Comparison of ENCODE assay signal across 39 cellular contexts in the genomic region with DNA sequence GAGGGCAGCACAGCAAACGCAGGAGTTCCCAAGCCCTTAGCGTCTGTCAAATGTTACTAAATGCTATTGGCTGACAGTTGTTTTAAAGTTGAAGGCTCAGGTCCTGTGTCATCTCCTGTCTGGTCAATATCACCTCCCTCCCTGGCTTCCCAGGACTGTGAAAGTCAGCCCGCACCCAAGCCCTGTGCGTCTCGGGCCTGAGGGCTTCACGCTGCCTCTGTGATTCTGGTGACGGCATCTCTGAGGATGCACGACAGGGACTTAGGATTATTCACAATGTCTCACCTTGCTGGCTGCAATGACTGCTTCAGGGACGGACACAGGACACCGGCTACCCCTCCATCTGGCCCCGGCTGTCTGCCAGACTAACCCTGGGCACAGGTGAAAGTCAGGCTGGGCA.
"Had no signal": no experiment of that assay in that cellular context is flagged by ENCODE, and none has a peak within 500 bp of the region (broad histone marks: within the 10 kb centered on the region; RNA-seq: fewer than 3 reads in every experiment).

No MANE protein-coding gene starts in this region.

- H3K27ac ChIP-seq: adrenal gland, ascending aorta, body of pancreas, brain microvascular endothelial cell, breast epithelium, cardiac muscle cell had no signal

- H3K27ac Mint-ChIP-seq: activated naive CD4-positive, alpha-beta T cell treated with anti-CD3 and anti-CD28 coated beads for 36 hours; activated naive CD4-positive, alpha-beta T cell treated with anti-CD3 and anti-CD28 coated beads, Interleukin-2, amount 10 ng/mL, durations not matched to agents 7 days and 5 days; activated naive CD4-positive, alpha-beta T cell treated with anti-CD3 and anti-CD28 coated beads, Interleukin-2, amount 50 U/mL, for 24 hours; activated naive CD4-positive, alpha-beta T cell treated with anti-CD3 and anti-CD28 coated beads, Interleukin-2, amount 50 U/mL, for 72 hours; activated naive CD8-positive, alpha-beta T cell; activated naive CD8-positive, alpha-beta T cell treated with anti-CD3 and anti-CD28 coated beads for 36 hours; activated naive CD8-positive, alpha-beta T cell treated with anti-CD3 and anti-CD28 coated beads, Interleukin-2, amount 10 ng/mL, durations not matched to agents 7 days and 5 days; activated naive CD8-positive, alpha-beta T cell treated with anti-CD3 and anti-CD28 coated beads, Interleukin-2, amount 50 U/mL, for 24 hours; activated T-cell treated with anti-CD3 and anti-CD28 coated beads, Interleukin-2, amount 50 U/mL, for 24 hours; activated T-cell treated with anti-CD3 and anti-CD28 coated beads, Interleukin-2, amount 50 U/mL, for 72 hours; activated T-helper 1 cell treated with anti-CD3 and anti-CD28 coated beads, Interleukin-12 subunit alpha, Interleukin-12 subunit beta, Interleukin-2, Interleukin-4 antibody, amounts not matched to agents 30 ng/mL and 10 ng/mL and 1 ng/mL, durations not matched to agents 14 hours and 24 hours and 36 hours; activated T-helper 17 cell treated with anti-CD3 and anti-CD28 coated beads, Interleukin-2, amount 50 U/mL, for 72 hours; activated T-helper 2 cell treated with anti-CD3 and anti-CD28 coated beads, Interferon-gamma antibody, Interleukin-2, Interleukin-4, amounts not matched to agents 10 μg/mL and 5 μg/mL and 100 μg/mL, durations not matched to agents 14 hours and 24 hours and 36 hours; brain had no signal

- H3K4me3 ChIP-seq: adrenal gland, ascending aorta, body of pancreas, breast epithelium, cardiac muscle cell had no signal

- H3K4me1 ChIP-seq: adrenal gland, ascending aorta, body of pancreas, breast epithelium had no signal

- H3K27me3 Mint-ChIP-seq: activated naive CD4-positive, alpha-beta T cell treated with anti-CD3 and anti-CD28 coated beads, Interleukin-2, amount 10 ng/mL, durations not matched to agents 7 days and 5 days; activated naive CD4-positive, alpha-beta T cell treated with anti-CD3 and anti-CD28 coated beads, Interleukin-2, amount 50 U/mL, for 24 hours; activated naive CD8-positive, alpha-beta T cell treated with anti-CD3 and anti-CD28 coated beads for 36 hours; activated naive CD8-positive, alpha-beta T cell treated with anti-CD3 and anti-CD28 coated beads, Interleukin-2, amount 10 ng/mL, durations not matched to agents 7 days and 5 days; central memory CD8-positive, alpha-beta T cell had no signal

- FAIRE-seq: astrocyte had no signal

- ATAC-seq: activated naive CD4-positive, alpha-beta T cell treated with anti-CD3 and anti-CD28 coated beads, Interleukin-2, amount 50 U/mL, for 72 hours; activated naive CD8-positive, alpha-beta T cell treated with anti-CD3 and anti-CD28 coated beads, Interleukin-2, amount 50 U/mL, for 24 hours; activated T-cell treated with anti-CD3 and anti-CD28 coated beads, Interleukin-2, amount 50 U/mL, for 4 hours; activated T-cell treated with anti-CD3 and anti-CD28 coated beads, Interleukin-2, amount 50 U/mL, for 72 hours; activated T-helper 17 cell treated with anti-CD3 and anti-CD28 coated beads, Interleukin-2, amount 50 U/mL, for 72 hours; body of pancreas had no signal

- H3K36me3 Mint-ChIP-seq: activated naive CD4-positive, alpha-beta T cell treated with anti-CD3 and anti-CD28 coated beads, Interleukin-2, amount 10 ng/mL, durations not matched to agents 7 days and 5 days; activated naive CD4-positive, alpha-beta T cell treated with anti-CD3 and anti-CD28 coated beads, Interleukin-2, amount 50 U/mL, for 24 hours; activated naive CD4-positive, alpha-beta T cell treated with anti-CD3 and anti-CD28 coated beads, Interleukin-2, amount 50 U/mL, for 72 hours; activated naive CD8-positive, alpha-beta T cell; activated naive CD8-positive, alpha-beta T cell treated with anti-CD3 and anti-CD28 coated beads for 36 hours; activated naive CD8-positive, alpha-beta T cell treated with anti-CD3 and anti-CD28 coated beads, Interleukin-2, amount 10 ng/mL, durations not matched to agents 7 days and 5 days; brain had no signal

- H3K9me3 Mint-ChIP-seq: activated naive CD4-positive, alpha-beta T cell treated with anti-CD3 and anti-CD28 coated beads for 36 hours; activated naive CD4-positive, alpha-beta T cell treated with anti-CD3 and anti-CD28 coated beads, Interleukin-2, amount 10 ng/mL, durations not matched to agents 7 days and 5 days; activated naive CD4-positive, alpha-beta T cell treated with anti-CD3 and anti-CD28 coated beads, Interleukin-2, amount 50 U/mL, for 24 hours; activated naive CD4-positive, alpha-beta T cell treated with anti-CD3 and anti-CD28 coated beads, Interleukin-2, amount 50 U/mL, for 72 hours; activated naive CD8-positive, alpha-beta T cell treated with anti-CD3 and anti-CD28 coated beads for 36 hours; activated naive CD8-positive, alpha-beta T cell treated with anti-CD3 and anti-CD28 coated beads, Interleukin-2, amount 10 ng/mL, durations not matched to agents 7 days and 5 days; activated naive CD8-positive, alpha-beta T cell treated with anti-CD3 and anti-CD28 coated beads, Interleukin-2, amount 50 U/mL, for 24 hours; activated T-cell treated with anti-CD3 and anti-CD28 coated beads, Interleukin-2, amount 50 U/mL, for 24 hours; activated T-cell treated with anti-CD3 and anti-CD28 coated beads, Interleukin-2, amount 50 U/mL, for 4 hours; activated T-cell treated with anti-CD3 and anti-CD28 coated beads, Interleukin-2, amount 50 U/mL, for 72 hours; activated T-helper 1 cell treated with anti-CD3 and anti-CD28 coated beads, Interleukin-12 subunit alpha, Interleukin-12 subunit beta, Interleukin-2, Interleukin-4 antibody, amounts not matched to agents 30 ng/mL and 10 ng/mL and 1 ng/mL, durations not matched to agents 14 hours and 24 hours and 36 hours; activated T-helper 17 cell treated with anti-CD3 and anti-CD28 coated beads, Interleukin-2, amount 50 U/mL, for 72 hours; activated T-helper 2 cell treated with anti-CD3 and anti-CD28 coated beads, Interferon-gamma antibody, Interleukin-2, Interleukin-4, amounts not matched to agents 10 μg/mL and 5 μg/mL and 100 μg/mL, durations not matched to agents 14 hours and 24 hours and 36 hours; brain; central memory CD8-positive, alpha-beta T cell had no signal

- DNase-seq: activated effector memory CD4-positive, alpha-beta T cell treated with anti-CD3 and anti-CD28 coated beads, Interleukin-2, amount 50 U/mL, for 16 hours; activated effector memory CD4-positive, alpha-beta T cell treated with Interleukin-2 at 50 U/mL for 16 hours; activated gamma-delta T cell; activated gamma-delta T cell treated with Interleukin-2 at 50 U/mL for 16 hours; activated naive CD4-positive, alpha-beta T cell; activated naive CD4-positive, alpha-beta T cell treated with anti-CD3 and anti-CD28 coated beads for 36 hours; activated naive CD4-positive, alpha-beta T cell treated with anti-CD3 and anti-CD28 coated beads, Interleukin-2, amount 10 ng/mL, durations not matched to agents 7 days and 5 days; activated naive CD4-positive, alpha-beta T cell treated with anti-CD3 and anti-CD28 coated beads, Interleukin-2, amount 50 U/mL, for 16 hours; activated naive CD4-positive, alpha-beta T cell treated with Interleukin-2 at 50 U/mL for 16 hours; activated naive CD8-positive, alpha-beta T cell treated with anti-CD3 and anti-CD28 coated beads for 36 hours; activated naive CD8-positive, alpha-beta T cell treated with anti-CD3 and anti-CD28 coated beads, Interleukin-2, amount 10 ng/mL, durations not matched to agents 7 days and 5 days; activated naive CD8-positive, alpha-beta T cell treated with anti-CD3 and anti-CD28 coated beads, Interleukin-2, amount 50 U/mL, for 24 hours; activated T-cell treated with anti-CD3 and anti-CD28 coated beads, Interleukin-2, amount 50 U/mL, for 1 hour; activated T-cell treated with anti-CD3 and anti-CD28 coated beads, Interleukin-2, amount 50 U/mL, for 24 hours; activated T-cell treated with anti-CD3 and anti-CD28 coated beads, Interleukin-2, amount 50 U/mL, for 4 hours; activated T-cell treated with anti-CD3 and anti-CD28 coated beads, Interleukin-2, amount 50 U/mL, for 48 hours; activated T-cell treated with anti-CD3 and anti-CD28 coated beads, Interleukin-2, amount 50 U/mL, for 72 hours; adrenal gland; amniotic stem cell; amygdala; anterior cingulate cortex; aorta; body of pancreas; brain microvascular endothelial cell; caudate nucleus; central memory CD4-positive, alpha-beta T cell; cerebellar nuclear complex had no signal

- H3K4me1 Mint-ChIP-seq: activated naive CD4-positive, alpha-beta T cell treated with anti-CD3 and anti-CD28 coated beads, Interleukin-2, amount 10 ng/mL, durations not matched to agents 7 days and 5 days; activated naive CD4-positive, alpha-beta T cell treated with anti-CD3 and anti-CD28 coated beads, Interleukin-2, amount 50 U/mL, for 24 hours; activated naive CD8-positive, alpha-beta T cell treated with anti-CD3 and anti-CD28 coated beads for 36 hours; activated naive CD8-positive, alpha-beta T cell treated with anti-CD3 and anti-CD28 coated beads, Interleukin-2, amount 10 ng/mL, durations not matched to agents 7 days and 5 days; activated naive CD8-positive, alpha-beta T cell treated with anti-CD3 and anti-CD28 coated beads, Interleukin-2, amount 50 U/mL, for 24 hours; activated T-helper 17 cell treated with anti-CD3 and anti-CD28 coated beads, Interleukin-2, amount 50 U/mL, for 72 hours; central memory CD8-positive, alpha-beta T cell had no signal

- H3K9me3 ChIP-seq: adrenal gland, ascending aorta, body of pancreas, breast epithelium had no signal

- H3K27me3 ChIP-seq: adrenal gland, ascending aorta, body of pancreas, brain microvascular endothelial cell, breast epithelium, cardiac muscle cell had no signal

- H3K36me3 ChIP-seq: adrenal gland, ascending aorta, brain microvascular endothelial cell, breast epithelium, cardiac muscle cell had no signal

- H3K4me3 Mint-ChIP-seq: activated naive CD4-positive, alpha-beta T cell treated with anti-CD3 and anti-CD28 coated beads for 36 hours; activated naive CD4-positive, alpha-beta T cell treated with anti-CD3 and anti-CD28 coated beads, Interleukin-2, amount 10 ng/mL, durations not matched to agents 7 days and 5 days; activated naive CD4-positive, alpha-beta T cell treated with anti-CD3 and anti-CD28 coated beads, Interleukin-2, amount 50 U/mL, for 24 hours; activated naive CD8-positive, alpha-beta T cell; activated naive CD8-positive, alpha-beta T cell treated with anti-CD3 and anti-CD28 coated beads for 36 hours; activated naive CD8-positive, alpha-beta T cell treated with anti-CD3 and anti-CD28 coated beads, Interleukin-2, amount 10 ng/mL, durations not matched to agents 7 days and 5 days; activated naive CD8-positive, alpha-beta T cell treated with anti-CD3 and anti-CD28 coated beads, Interleukin-2, amount 50 U/mL, for 24 hours; activated T-cell treated with anti-CD3 and anti-CD28 coated beads, Interleukin-2, amount 50 U/mL, for 24 hours; activated T-cell treated with anti-CD3 and anti-CD28 coated beads, Interleukin-2, amount 50 U/mL, for 4 hours; activated T-cell treated with anti-CD3 and anti-CD28 coated beads, Interleukin-2, amount 50 U/mL, for 72 hours; activated T-helper 1 cell treated with anti-CD3 and anti-CD28 coated beads, Interleukin-12 subunit alpha, Interleukin-12 subunit beta, Interleukin-2, Interleukin-4 antibody, amounts not matched to agents 30 ng/mL and 10 ng/mL and 1 ng/mL, durations not matched to agents 14 hours and 24 hours and 36 hours; activated T-helper 17 cell treated with anti-CD3 and anti-CD28 coated beads, Interleukin-2, amount 50 U/mL, for 72 hours; brain; central memory CD8-positive, alpha-beta T cell had no signal
